ENCODE assay signal across 12 cellular contexts in genomic region chr12:67452119-67452805, GRCh38.
DNase-seq lines count a peak whose midpoint lies in the region; ATAC-seq and FAIRE-seq lines count a peak whose summit lies in the region.
"Had no signal": no experiment of that assay in that cellular context is flagged by ENCODE, and none has a peak within 500 bp of the region (broad histone marks: within the 10 kb centered on the region; RNA-seq: fewer than 3 reads in every experiment).

No MANE protein-coding gene starts in this region.

- H3K4me1 Mint-ChIP-seq in CD8-positive, alpha-beta memory T cell: peaks cover 43 to 50% (median 49%) of the 10 kb centered on the region in 3 donors
- peaks cover 27% of the 10 kb centered on the region for H3K4me1 Mint-ChIP-seq in T-helper 2 cell treated with Interferon-gamma antibody and Interleukin-4, amounts not matched to agents 5 μg/mL and 100 μg/mL, for 36 hours (ENCODE audit: low read depth)

- H3K9me3 Mint-ChIP-seq in CD8-positive, alpha-beta memory T cell: no peaks in the 10 kb centered on the region
- peaks cover 17% of the 10 kb centered on the region for H3K9me3 Mint-ChIP-seq in T-helper 2 cell treated with Interferon-gamma antibody and Interleukin-4, amounts not matched to agents 5 μg/mL and 100 μg/mL, for 36 hours

- ATAC-seq in HG03060 (IDR thresholded peaks at IDR 0.05; ENCODE audit: low read depth, unreplicated experiment): peak; percentile 61

- H3K27me3 Mint-ChIP-seq in CD8-positive, alpha-beta memory T cell: no peaks in the 10 kb centered on the region
- peaks cover 37% of the 10 kb centered on the region for H3K27me3 Mint-ChIP-seq in T-helper 2 cell treated with Interferon-gamma antibody and Interleukin-4, amounts not matched to agents 5 μg/mL and 100 μg/mL, for 36 hours (ENCODE audit: low read depth)

- H3K27ac Mint-ChIP-seq in CD8-positive, alpha-beta memory T cell: peak overlapping the region in 7 of 8 donors; percentile 25 to 95 (median 72)
- no peak overlapping the region for H3K27ac Mint-ChIP-seq in T-helper 2 cell treated with Interferon-gamma antibody and Interleukin-4, amounts not matched to agents 5 μg/mL and 100 μg/mL, for 36 hours

- H3K27ac ChIP-seq in CD8-positive, alpha-beta memory T cell (ENCODE audit: low read depth, low read length): no peak overlapping the region
- H3K27ac ChIP-seq: pancreas had no signal

- peak; percentile 70 for FAIRE-seq in GM19239 (lab: Jason Lieb, UNC)
- FAIRE-seq: pancreas had no signal

- CTCF ChIA-PET in CD8-positive, alpha-beta memory T cell (lab: Charles Lee): interaction anchor here (0.8 to 1.4 kb wide), 3 partner anchors 178 to 491 kb away, joined by 3 to 4 read pairs (median 4); no protein-coding TSS in a partner anchor

- H3K36me3 ChIP-seq in CD8-positive, alpha-beta memory T cell (ENCODE audit: insufficient read depth, low read length): no peaks in the 10 kb centered on the region
- H3K36me3 ChIP-seq: pancreas had no signal

- no peak for DNase-seq in CD8-positive, alpha-beta memory T cell
- DNase-seq in GM19239 (ENCODE audit: insufficient read length, low spot score): no peak
- peak; percentile 63 for DNase-seq in T-helper 2 cell treated with Interferon-gamma antibody and Interleukin-4, amounts not matched to agents 5 μg/mL and 100 μg/mL, for 36 hours (ENCODE audit: low spot score)
- DNase-seq in NCI-H1092 (lab: John Stamatoyannopoulos, UW): no peak
- no peak for DNase-seq in NCI-H2081 treated with DMSO at 0.1 percent for 48 hours (lab: John Stamatoyannopoulos, UW)
- DNase-seq in NCI-H446 (lab: John Stamatoyannopoulos, UW): no peak
- DNase-seq in activated gamma-delta T cell (lab: John Stamatoyannopoulos, UW): no peak
- DNase-seq: GF-D8, NCI-H1092 treated with DMSO at 0.1 percent for 48 hours, pancreas, trophoblast cell had no signal

- no peak overlapping the region for H3K4me3 ChIP-seq in CD8-positive, alpha-beta memory T cell (ENCODE audit: low read length)
- H3K4me3 ChIP-seq: pancreas had no signal

- POLR2A ChIA-PET in CD8-positive, alpha-beta memory T cell (lab: Charles Lee): no interaction called here

- H3K27me3 ChIP-seq in CD8-positive, alpha-beta memory T cell (ENCODE audit: insufficient read depth, low read length, poor library complexity, severe bottlenecking): no peaks in the 10 kb centered on the region
- H3K27me3 ChIP-seq: pancreas had no signal

- H3K9me3 ChIP-seq in CD8-positive, alpha-beta memory T cell (ENCODE audit: low read length): no peaks in the 10 kb centered on the region
- H3K9me3 ChIP-seq: pancreas had no signal

- peaks cover 36% of the 10 kb centered on the region for H3K4me1 ChIP-seq in CD8-positive, alpha-beta memory T cell (ENCODE audit: insufficient read depth, low read length)

- peak overlapping the region in 3 of 7 donors; percentile 12 to 63 (median 48) for H3K4me3 Mint-ChIP-seq in CD8-positive, alpha-beta memory T cell
- H3K4me3 Mint-ChIP-seq in T-helper 2 cell treated with Interferon-gamma antibody and Interleukin-4, amounts not matched to agents 5 μg/mL and 100 μg/mL, for 36 hours: no peak overlapping the region

- H3K36me3 Mint-ChIP-seq in CD8-positive, alpha-beta memory T cell: peaks cover 0 to 16% (median 1%) of the 10 kb centered on the region in 3 donors
- H3K36me3 Mint-ChIP-seq in T-helper 2 cell treated with Interferon-gamma antibody and Interleukin-4, amounts not matched to agents 5 μg/mL and 100 μg/mL, for 36 hours (ENCODE audit: low read depth): peaks cover 8% of the 10 kb centered on the region
